2 cellular contexts compared by ENCODE assay signal in genomic region chr2:200466703-200467418, GRCh38.
TF ChIP-seq lines count a peak whose summit lies in the region.

No MANE protein-coding gene starts in this region.

TF ChIP-seq in SK-N-SH treated with all-trans-retinoic acid at 6 μM for 48 hours, 23 proteins besides CTCF, POLR2A, EP300 and RAD21 (continued from another document):
- TF ChIP-seq, protein P1, sequence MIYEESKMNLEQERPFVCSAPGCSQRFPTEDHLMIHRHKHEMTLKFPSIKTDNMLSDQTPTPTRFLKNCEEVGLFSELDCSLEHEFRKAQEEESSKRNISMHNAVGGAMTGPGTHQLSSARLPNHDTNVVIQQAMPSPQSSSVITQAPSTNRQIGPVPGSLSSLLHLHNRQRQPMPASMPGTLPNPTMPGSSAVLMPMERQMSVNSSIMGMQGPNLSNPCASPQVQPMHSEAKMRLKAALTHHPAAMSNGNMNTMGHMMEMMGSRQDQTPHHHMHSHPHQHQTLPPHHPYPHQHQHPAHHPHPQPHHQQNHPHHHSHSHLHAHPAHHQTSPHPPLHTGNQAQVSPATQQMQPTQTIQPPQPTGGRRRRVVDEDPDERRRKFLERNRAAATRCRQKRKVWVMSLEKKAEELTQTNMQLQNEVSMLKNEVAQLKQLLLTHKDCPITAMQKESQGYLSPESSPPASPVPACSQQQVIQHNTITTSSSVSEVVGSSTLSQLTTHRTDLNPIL (CRISPR knock-in tag; IDR thresholded peaks at IDR 0.05; ENCODE audit: low read depth), result no peak
- TF ChIP-seq ARNTL (CRISPR knock-in tag; IDR thresholded peaks at IDR 0.05; ENCODE audit: borderline replicate concordance, low read depth) (no peak), CSDC2 (CRISPR knock-in tag; IDR thresholded peaks at IDR 0.05) (no peak), OSR1 (CRISPR knock-in tag; IDR thresholded peaks at IDR 0.05) (no peak), RARB (CRISPR knock-in tag; IDR thresholded peaks at IDR 0.05) (no peak), TCF4 (CRISPR knock-in tag; IDR thresholded peaks at IDR 0.05; ENCODE audit: borderline replicate concordance) (no peak), ZFP3 (CRISPR knock-in tag; IDR thresholded peaks at IDR 0.05) (no peak), ZFP30 (CRISPR knock-in tag; IDR thresholded peaks at IDR 0.05) (no peak), ESRRG (CRISPR knock-in tag; IDR thresholded peaks at IDR 0.05) (no peak), PPARA (CRISPR knock-in tag; IDR thresholded peaks at IDR 0.05; ENCODE audit: borderline replicate concordance) (no peak), ZNF8 (CRISPR knock-in tag; IDR thresholded peaks at IDR 0.05) (no peak), PATZ1 (CRISPR knock-in tag; IDR thresholded peaks at IDR 0.05; ENCODE audit: borderline replicate concordance) (no peak)
- TF ChIP-seq, protein P2, sequence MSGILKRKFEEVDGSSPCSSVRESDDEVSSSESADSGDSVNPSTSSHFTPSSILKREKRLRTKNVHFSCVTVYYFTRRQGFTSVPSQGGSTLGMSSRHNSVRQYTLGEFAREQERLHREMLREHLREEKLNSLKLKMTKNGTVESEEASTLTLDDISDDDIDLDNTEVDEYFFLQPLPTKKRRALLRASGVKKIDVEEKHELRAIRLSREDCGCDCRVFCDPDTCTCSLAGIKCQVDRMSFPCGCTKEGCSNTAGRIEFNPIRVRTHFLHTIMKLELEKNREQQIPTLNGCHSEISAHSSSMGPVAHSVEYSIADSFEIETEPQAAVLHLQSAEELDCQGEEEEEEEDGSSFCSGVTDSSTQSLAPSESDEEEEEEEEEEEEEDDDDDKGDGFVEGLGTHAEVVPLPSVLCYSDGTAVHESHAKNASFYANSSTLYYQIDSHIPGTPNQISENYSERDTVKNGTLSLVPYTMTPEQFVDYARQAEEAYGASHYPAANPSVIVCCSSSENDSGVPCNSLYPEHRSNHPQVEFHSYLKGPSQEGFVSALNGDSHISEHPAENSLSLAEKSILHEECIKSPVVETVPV (CRISPR knock-in tag; IDR thresholded peaks at IDR 0.05), result no peak
- TF ChIP-seq, protein P3, sequence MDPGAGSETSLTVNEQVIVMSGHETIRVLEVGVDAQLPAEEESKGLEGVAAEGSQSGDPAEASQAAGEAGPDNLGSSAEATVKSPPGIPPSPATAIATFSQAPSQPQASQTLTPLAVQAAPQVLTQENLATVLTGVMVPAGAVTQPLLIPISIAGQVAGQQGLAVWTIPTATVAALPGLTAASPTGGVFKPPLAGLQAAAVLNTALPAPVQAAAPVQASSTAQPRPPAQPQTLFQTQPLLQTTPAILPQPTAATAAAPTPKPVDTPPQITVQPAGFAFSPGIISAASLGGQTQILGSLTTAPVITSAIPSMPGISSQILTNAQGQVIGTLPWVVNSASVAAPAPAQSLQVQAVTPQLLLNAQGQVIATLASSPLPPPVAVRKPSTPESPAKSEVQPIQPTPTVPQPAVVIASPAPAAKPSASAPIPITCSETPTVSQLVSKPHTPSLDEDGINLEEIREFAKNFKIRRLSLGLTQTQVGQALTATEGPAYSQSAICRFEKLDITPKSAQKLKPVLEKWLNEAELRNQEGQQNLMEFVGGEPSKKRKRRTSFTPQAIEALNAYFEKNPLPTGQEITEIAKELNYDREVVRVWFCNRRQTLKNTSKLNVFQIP (CRISPR knock-in tag; IDR thresholded peaks at IDR 0.05; ENCODE audit: borderline replicate concordance, low read depth), result no peak

TF ChIP-seq in SK-N-SH, 30 proteins besides CTCF, POLR2A, EP300 and RAD21 (continued from another document):
- TF ChIP-seq GATA2 (CRISPR knock-in tag; IDR thresholded peaks at IDR 0.05) (no peak), GABPA (IDR thresholded peaks at IDR 0.05; ENCODE audit: low read depth) (no peak)
